Comparison of ENCODE assay signal across 29 cellular contexts in the genomic region with DNA sequence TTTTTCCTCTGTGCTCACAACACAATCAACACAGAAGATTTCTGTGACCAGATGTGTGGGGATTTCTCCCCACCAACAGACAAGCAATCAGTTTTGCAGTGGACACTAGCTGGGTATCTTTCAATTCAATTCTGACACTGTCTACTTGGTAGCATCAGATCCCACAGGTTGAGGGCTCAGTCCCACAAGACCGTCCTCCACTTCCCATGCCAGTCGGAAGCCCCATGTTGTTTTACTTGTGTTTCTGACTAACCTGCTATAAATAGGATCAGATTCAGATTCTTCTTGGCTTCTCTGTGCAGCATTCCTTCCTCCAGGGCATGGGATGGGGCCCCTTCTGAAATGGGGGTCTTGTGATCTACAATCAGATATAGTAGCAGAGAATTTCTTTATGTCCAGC. TPM values are rescaled to one million over a fixed set of nuclear protein-coding genes. Genes with fewer than 3 reads are reported as not detected.
DNase-seq lines count a peak whose midpoint lies in the region; ATAC-seq, FAIRE-seq and TF ChIP-seq lines count a peak whose summit lies in the region.
"Had no signal": no experiment of that assay in that cellular context is flagged by ENCODE, and none has a peak within 500 bp of the region (broad histone marks: within the 10 kb centered on the region; RNA-seq: fewer than 3 reads in every experiment).

No MANE protein-coding gene starts in this region.

- H3K56ac ChIP-seq in H9 (ENCODE audit: insufficient read length, low read depth, low read length): no peak overlapping the region

- DNase-seq in H54 (ENCODE audit: insufficient read length, low spot score): no peak
- peak; percentile 85 for DNase-seq in medulla oblongata (ENCODE audit: extremely low spot score)
- peak; percentile 91 for DNase-seq in superior temporal gyrus (ENCODE audit: extremely low spot score)
- no peak for DNase-seq in NK-92 treated with Interleukin-12 subunit alpha and Interleukin-12 subunit beta, amount 100 ng/mL, for 24 hours (lab: John Stamatoyannopoulos, UW)
- DNase-seq in H9: no peak
- DNase-seq: activated CD8-positive, alpha-beta T cell treated with anti-CD3 and anti-CD28 coated beads, Interleukin-2, amount 10 ng/mL, durations not matched to agents 7 days and 5 days; activated effector memory CD4-positive, alpha-beta T cell treated with anti-CD3 and anti-CD28 coated beads, Interleukin-2, amount 50 U/mL, for 16 hours; activated naive CD8-positive, alpha-beta T cell treated with anti-CD3 and anti-CD28 coated beads, Interleukin-2, amount 10 ng/mL, durations not matched to agents 7 days and 5 days; activated T-cell treated with anti-CD3 and anti-CD28 coated beads for 4 hours; AML-193; CD8-positive, alpha-beta memory T cell; colonic mucosa; GF-D8; H7; Karpas-422; naive B cell; NCI-H1694 treated with DMSO at 0.1 percent for 48 hours; NCI-H2171 treated with DMSO at 0.1 percent for 48 hours; NCI-H524 treated with DMSO at 0.1 percent for 48 hours; right cardiac atrium; stimulated activated CD4-positive, alpha-beta T cell treated with anti-CD3 and anti-CD28 coated beads, Interleukin-4, amount 100 ng/mL, for 1 hour; T-cell had no signal

- no peak overlapping the region for H2BK20ac ChIP-seq in H9 (ENCODE audit: low read depth, low read length, poor library complexity, severe bottlenecking)

- TF ChIP-seq POLR2A in H54 (IDR thresholded peaks at IDR 0.05; ENCODE audit: low read depth, low read length): no peak

- no peak overlapping the region for H3K4me2 ChIP-seq in H9 (ENCODE audit: insufficient read depth, insufficient read length, low read length)

- H3K27ac ChIP-seq in cingulate gyrus (ENCODE audit: low read depth, low read length): peak overlapping the region; percentile 88
- H3K27ac ChIP-seq in H9 (ENCODE audit: insufficient read length, low read depth, low read length): no peak overlapping the region
- H3K27ac ChIP-seq: colonic mucosa, esophagus muscularis mucosa, SJSA1 had no signal

- H3K23me2 ChIP-seq in H9 (ENCODE audit: insufficient read length, low read depth, low read length, poor library complexity, severe bottlenecking): no peaks in the 10 kb centered on the region

- H3K79me1 ChIP-seq in H9 (ENCODE audit: insufficient read depth, low read depth, low read length, poor library complexity, severe bottlenecking): no peaks in the 10 kb centered on the region

- no peaks in the 10 kb centered on the region for H3K4me1 ChIP-seq in H9 (ENCODE audit: insufficient read depth, low read length)
- H3K4me1 ChIP-seq: colonic mucosa had no signal

- peak; percentile 20 for FAIRE-seq in H54 (lab: Jason Lieb, UNC)
- FAIRE-seq: keratinocyte had no signal

- no peak overlapping the region for H3K4me3 Mint-ChIP-seq in H9
- H3K4me3 Mint-ChIP-seq: activated CD8-positive, alpha-beta T cell treated with anti-CD3 and anti-CD28 coated beads, Interleukin-2, amount 10 ng/mL, durations not matched to agents 7 days and 5 days; activated naive CD8-positive, alpha-beta T cell treated with anti-CD3 and anti-CD28 coated beads, Interleukin-2, amount 10 ng/mL, durations not matched to agents 7 days and 5 days; CD8-positive, alpha-beta memory T cell; naive B cell; stimulated activated memory B cell treated with anti-CD40 and anti-IgM and Interleukin-4, amounts not matched to agents 10 μg/mL and 1 μg/mL and 100 μg/mL, for 72 hours; T-cell had no signal

- H3K27me3 ChIP-seq in H9 (ENCODE audit: insufficient read depth, low read length): no peaks in the 10 kb centered on the region
- H3K27me3 ChIP-seq: colonic mucosa, esophagus muscularis mucosa, SJSA1 had no signal

- no peaks in the 10 kb centered on the region for H3K79me2 ChIP-seq in H9 (ENCODE audit: insufficient read depth, low read length)

- no peak overlapping the region for H2BK15ac ChIP-seq in H9 (ENCODE audit: low read depth, low read length)

- H2BK5ac ChIP-seq in H9 (ENCODE audit: insufficient read length, low read length): no peak overlapping the region

- no peak for TF ChIP-seq CTCF in H9 (conservative IDR thresholded peaks at IDR 0.05)

- no peak overlapping the region for H3K18ac ChIP-seq in H9 (ENCODE audit: insufficient read length, low read depth, low read length)

- H2AK5ac ChIP-seq in H9 (ENCODE audit: insufficient read length, low read length): no peak overlapping the region

- no peak overlapping the region for H4K8ac ChIP-seq in H9 (replicated peaks; ENCODE audit: insufficient read length, low read depth, low read length)

- H3K9ac ChIP-seq in H9 (ENCODE audit: extremely low read depth, insufficient read length, low read length): no peak overlapping the region

- H4K91ac ChIP-seq in H9 (ENCODE audit: insufficient read length, low read depth, low read length): no peak overlapping the region

- peak overlapping the region in 1 of 3 experiments; percentile 22; a peak in 1 of 7 replicates for H3K27ac Mint-ChIP-seq in H9
- H3K27ac Mint-ChIP-seq: activated CD8-positive, alpha-beta T cell treated with anti-CD3 and anti-CD28 coated beads, Interleukin-2, amount 10 ng/mL, durations not matched to agents 7 days and 5 days; activated naive CD8-positive, alpha-beta T cell treated with anti-CD3 and anti-CD28 coated beads, Interleukin-2, amount 10 ng/mL, durations not matched to agents 7 days and 5 days; CD8-positive, alpha-beta memory T cell; naive B cell; stimulated activated memory B cell treated with anti-CD40 and anti-IgM and Interleukin-4, amounts not matched to agents 10 μg/mL and 1 μg/mL and 100 μg/mL, for 72 hours; T-cell had no signal

- H3T11ph ChIP-seq in H9 (ENCODE audit: low read length): no peak overlapping the region

- no peaks in the 10 kb centered on the region for H4K20me1 ChIP-seq in H9 (ENCODE audit: control insufficient read depth, insufficient read depth, insufficient read length)

- no peaks in the 10 kb centered on the region for H3K9me3 ChIP-seq in H9 (ENCODE audit: control insufficient read depth, low read depth, low read length)
- H3K9me3 ChIP-seq: colonic mucosa, esophagus muscularis mucosa, SJSA1 had no signal

- ATAC-seq in GM19455 (IDR thresholded peaks at IDR 0.05; ENCODE audit: unreplicated experiment): no peak
- ATAC-seq: activated CD8-positive, alpha-beta T cell treated with anti-CD3 and anti-CD28 coated beads, Interleukin-2, amount 10 ng/mL, durations not matched to agents 7 days and 5 days; Panc1; right cardiac atrium; stimulated activated memory B cell treated with anti-CD40 and anti-IgM and Interleukin-4, amounts not matched to agents 10 μg/mL and 1 μg/mL and 100 μg/mL, for 72 hours; T-cell had no signal

- H2AFZ ChIP-seq in H9 (ENCODE audit: low read length): no peak overlapping the region

- no peak overlapping the region for H3K4ac ChIP-seq in H9 (ENCODE audit: low read depth, low read length)

- H2BK12ac ChIP-seq in H9 (ENCODE audit: insufficient read length, low read depth, low read length): no peak overlapping the region

- no peaks in the 10 kb centered on the region for H3K27me3 Mint-ChIP-seq in H9 (ENCODE audit: low read depth)
- H3K27me3 Mint-ChIP-seq: activated naive CD8-positive, alpha-beta T cell treated with anti-CD3 and anti-CD28 coated beads, Interleukin-2, amount 10 ng/mL, durations not matched to agents 7 days and 5 days; naive B cell; stimulated activated memory B cell treated with anti-CD40 and anti-IgM and Interleukin-4, amounts not matched to agents 10 μg/mL and 1 μg/mL and 100 μg/mL, for 72 hours; T-cell had no signal

- no peak overlapping the region for H3K14ac ChIP-seq in H9 (ENCODE audit: insufficient read depth, low read length)

- no peak overlapping the region for H4K5ac ChIP-seq in H9 (ENCODE audit: insufficient read length, low read depth, low read length)

- H3K23ac ChIP-seq in H9 (ENCODE audit: insufficient read length, low read depth, low read length): no peak overlapping the region

- no peaks in the 10 kb centered on the region for H3K36me3 Mint-ChIP-seq in H9 (ENCODE audit: insufficient read depth in 1 of 3, low read depth in 3 of 3)

- H2BK120ac ChIP-seq in H9 (ENCODE audit: low read depth, low read length, poor library complexity, severe bottlenecking): no peak overlapping the region

- WGBS in H9 (ENCODE audit: extremely low coverage, insufficient read length, low lambda C conversion rate): no CpG with 5 or more reads among the region's 2 CpGs

- H3K9me3 Mint-ChIP-seq in H9: no peaks in the 10 kb centered on the region; a peak in 1 of 5 replicates
- H3K9me3 Mint-ChIP-seq: activated naive CD8-positive, alpha-beta T cell treated with anti-CD3 and anti-CD28 coated beads, Interleukin-2, amount 10 ng/mL, durations not matched to agents 7 days and 5 days; CD8-positive, alpha-beta memory T cell; stimulated activated memory B cell treated with anti-CD40 and anti-IgM and Interleukin-4, amounts not matched to agents 10 μg/mL and 1 μg/mL and 100 μg/mL, for 72 hours; T-cell had no signal

- H3K4me1 Mint-ChIP-seq in H9: peaks cover 3 to 5% of the 10 kb centered on the region in 2 experiments; a peak in 2 of 4 replicates

RNA-seq across cellular contexts. Expression of a gene that starts 19.6 kb away (rescaled TPM):
- total RNA-seq in H9 (2021): 14.7 and 17.2 TPM in 2 replicates

Comparison
In these comparisons a context has a peak if more than half of its experiments do, and no peak if none do; other contexts are left out.
1. DNase-seq: peak in medulla oblongata (single experiment) and superior temporal gyrus (single experiment); none in H54 (single experiment), NK-92 treated with Interleukin-12 subunit alpha and Interleukin-12 subunit beta, amount 100 ng/mL, for 24 hours (single experiment) and H9 (single experiment).